Comparison of ENCODE assay signal across 8 cellular contexts in genomic region chr3:124730920-124731297, GRCh38. TPM values are rescaled to one million over a fixed set of nuclear protein-coding genes. Genes with fewer than 3 reads are reported as not detected.
DNase-seq lines count a peak whose midpoint lies in the region; ATAC-seq and TF ChIP-seq lines count a peak whose summit lies in the region.

No MANE protein-coding gene starts in this region.

- peak overlapping the region; percentile 92 to 96 for H3K9ac ChIP-seq in mucosa of rectum (ENCODE audit: low read depth in 1 of 2, low read length in 2 of 2)

- DNase-seq in left ventricle myocardium inferior (no peak), left cardiac atrium (no peak), brain microvascular endothelial cell (no peak), vagina (ENCODE audit: extremely low spot score in 2 of 2) (no peak), NCI-H2107 treated with DMSO at 0.1 percent for 48 hours (lab: John Stamatoyannopoulos, UW; ENCODE audit: unreplicated experiment) (no peak)

- H3K36me3 ChIP-seq in left ventricle myocardium inferior (peaks cover 3% of the 10 kb centered on the region), brain microvascular endothelial cell (replicated peaks) (no peaks in the 10 kb centered on the region), mucosa of rectum (ENCODE audit: control insufficient read depth in 2 of 2, insufficient read depth in 2 of 2, low read length in 2 of 2) (peaks cover 0 to 12% of the 10 kb centered on the region in 2 donors), vagina (peaks cover 0 to 5% of the 10 kb centered on the region in 2 donors)

- H3K27ac ChIP-seq in left ventricle myocardium inferior (replicated peaks) (peak overlapping the region; percentile 82), brain microvascular endothelial cell (peak overlapping the region; percentile 85), mucosa of rectum (ENCODE audit: low read depth in 2 of 2, low read length in 2 of 2) (peak overlapping the region in 1 of 2 donors; percentile 10), vagina (peak overlapping the region; percentile 72)

- peaks cover 30% of the 10 kb centered on the region for H3K4me1 ChIP-seq in left ventricle myocardium inferior
- peaks cover 10 to 12% of the 10 kb centered on the region in 2 donors for H3K4me1 ChIP-seq in mucosa of rectum (ENCODE audit: control insufficient read depth in 2 of 2, insufficient read depth in 2 of 2, low read length in 2 of 2)
- peaks cover 39% of the 10 kb centered on the region for H3K4me1 ChIP-seq in vagina

- intact Hi-C loops in left ventricle myocardium inferior (cut with micrococcal nuclease) = no loop called here
- intact Hi-C loops in left cardiac atrium (cut with DNase I) = no loop called here
- intact Hi-C loops in vagina (cut with DNase I) = no loop called here

- H3K4me3 ChIP-seq in left ventricle myocardium inferior = peak overlapping the region; percentile 91
- H3K4me3 ChIP-seq in brain microvascular endothelial cell (ENCODE audit: low read depth, low read length) = peak overlapping the region; percentile 100
- peak overlapping the region; percentile 96 to 100 for H3K4me3 ChIP-seq in mucosa of rectum (ENCODE audit: low read length in 2 of 2)
- peak overlapping the region; percentile 82 to 93 for H3K4me3 ChIP-seq in vagina

- no peak for TF ChIP-seq POLR2A in vagina (IDR thresholded peaks at IDR 0.05)

- no peak for TF ChIP-seq CTCF in left ventricle myocardium inferior (IDR thresholded peaks at IDR 0.05; ENCODE audit: borderline replicate concordance)
- TF ChIP-seq CTCF in brain microvascular endothelial cell (IDR thresholded peaks at IDR 0.05; ENCODE audit: low read depth, low read length, missing control alignments) = no peak
- no peak for TF ChIP-seq CTCF in vagina (IDR thresholded peaks at IDR 0.05)

- no peak for ATAC-seq in left cardiac atrium
- no peak for ATAC-seq in HG03457 (IDR thresholded peaks at IDR 0.05; ENCODE audit: unreplicated experiment)
- no peak for ATAC-seq in HG03571 (IDR thresholded peaks at IDR 0.05; ENCODE audit: unreplicated experiment)

- in situ Hi-C loops in brain microvascular endothelial cell (cut with HindIII; ENCODE audit: low pct_ligation_motif_present, low sequenced_read_pairs) = no loop called here

- H3K27me3 ChIP-seq in left ventricle myocardium inferior (ENCODE audit: low read depth) = peaks cover 6% of the 10 kb centered on the region
- H3K27me3 ChIP-seq in brain microvascular endothelial cell (replicated peaks) = no peaks in the 10 kb centered on the region
- H3K27me3 ChIP-seq in mucosa of rectum (ENCODE audit: control insufficient read depth in 2 of 2, insufficient read depth in 2 of 2, low read length in 2 of 2) = peaks cover 0 to 3% of the 10 kb centered on the region in 2 donors
- H3K27me3 ChIP-seq in vagina = no peaks in the 10 kb centered on the region

- H3K9me3 ChIP-seq in left ventricle myocardium inferior (replicated peaks) (no peaks in the 10 kb centered on the region), mucosa of rectum (ENCODE audit: control insufficient read depth in 2 of 2, low read length in 2 of 2) (no peaks in the 10 kb centered on the region), vagina (no peaks in the 10 kb centered on the region)

RNA-seq across cellular contexts. Expression of gene UMPS, which starts 0.7 kb away (rescaled TPM):
- 9.0 TPM for total RNA-seq in left ventricle myocardium inferior
- total RNA-seq in left cardiac atrium = 10 to 100 TPM; 14.8 to 18.8 TPM
- 13.3 TPM for total RNA-seq in vagina
